ENCODE assay signal across 21 cellular contexts in the genomic region with DNA sequence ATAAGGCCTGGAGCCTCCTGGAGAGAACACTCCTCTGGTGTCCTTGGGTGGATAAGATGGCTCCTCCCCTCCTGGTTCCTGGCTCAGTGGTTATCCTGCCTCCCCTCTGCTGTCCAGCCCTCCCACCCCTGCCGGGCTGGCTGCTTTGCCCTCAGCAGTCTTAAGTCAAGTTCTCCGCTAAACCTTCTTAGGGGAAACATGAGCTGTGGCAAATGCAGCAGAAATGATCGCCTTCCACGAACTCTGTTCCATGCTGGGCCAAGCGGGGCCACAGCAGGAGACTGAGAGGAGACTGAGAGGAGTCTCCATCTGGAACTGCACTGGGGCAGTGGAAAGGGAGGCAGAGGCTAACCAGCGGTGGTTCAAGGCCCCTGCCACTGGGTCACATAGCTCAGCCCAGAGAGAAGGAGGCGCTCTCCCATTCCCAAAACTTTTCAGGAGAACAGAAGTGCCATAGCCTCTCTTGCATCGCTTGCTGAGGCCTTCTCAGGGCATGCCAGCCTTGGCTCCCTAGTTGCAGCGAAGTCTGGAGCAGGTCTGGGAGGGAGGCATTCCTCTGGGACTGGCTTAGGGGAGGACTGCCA. TPM values are rescaled to one million over a fixed set of nuclear protein-coding genes. Genes with fewer than 3 reads are reported as not detected.
A peak's percentile ranks its signal among the peaks of the same experiment; 100 is the strongest.
DNase-seq lines count a peak whose midpoint lies in the region; ATAC-seq, FAIRE-seq and TF ChIP-seq lines count a peak whose summit lies in the region.
"Had no signal": no experiment of that assay in that cellular context is flagged by ENCODE, and none has a peak within 500 bp of the region (broad histone marks: within the 10 kb centered on the region; RNA-seq: fewer than 3 reads in every experiment).

No MANE protein-coding gene starts in this region.

- DNase-seq in A549 (ENCODE audit: low read depth in 1 of 2, low spot score in 1 of 2) (no peak), NT2/D1 (ENCODE audit: low read depth, low spot score) (no peak), bronchial epithelial cell (ENCODE audit: low read depth) (peak; percentile 76), endothelial cell (ENCODE audit: low spot score) (no peak), HuH-7 (ENCODE audit: low spot score) (no peak), NCI-H187 treated with DMSO at 0.1 percent for 48 hours (lab: John Stamatoyannopoulos, UW) (no peak)
- DNase-seq: activated CD4-positive, alpha-beta T cell treated with anti-CD3 and anti-CD28 coated beads, Interleukin-2, amount 10 ng/mL, durations not matched to agents 24 days and 14 days; activated naive CD8-positive, alpha-beta T cell treated with anti-CD3 and anti-CD28 coated beads, Interleukin-2, amount 10 ng/mL, durations not matched to agents 7 days and 5 days; CD8-positive, alpha-beta memory T cell; effector memory CD8-positive, alpha-beta T cell; foreskin melanocyte; left lung; NCI-H1436 treated with DMSO at 0.1 percent for 48 hours; NCI-H446 treated with DMSO at 0.1 percent for 48 hours; psoas muscle; T1000 had no signal

- 81% methylated on average over 9 of the region's 9 CpGs for WGBS in A549 (ENCODE audit: missing lambda C conversion rate)

- H3K27me3 Mint-ChIP-seq in endothelial cell (ENCODE audit: unreplicated experiment): peaks cover 19% of the 10 kb centered on the region
- H3K27me3 Mint-ChIP-seq: activated CD4-positive, alpha-beta T cell treated with anti-CD3 and anti-CD28 coated beads, Interleukin-2, amount 10 ng/mL, durations not matched to agents 24 days and 14 days; stimulated activated naive CD8-positive, alpha-beta T cell treated with anti-CD3 and anti-CD28 coated beads, Interleukin-15, Interleukin-2, amounts not matched to agents 100 ng/mL and 50 ng/mL, for 24 hours had no signal

- H3K36me3 ChIP-seq in NT2/D1 (ENCODE audit: insufficient read depth, insufficient read length, low read length): peaks cover 9% of the 10 kb centered on the region
- peaks cover 10% of the 10 kb centered on the region for H3K36me3 ChIP-seq in bronchial epithelial cell (ENCODE audit: control insufficient read depth, insufficient read depth, low read length)
- H3K36me3 ChIP-seq in muscle layer of colon (ENCODE audit: insufficient read depth, low read length): no peaks in the 10 kb centered on the region
- H3K36me3 ChIP-seq: left lung, SJSA1 had no signal

- H3K27ac ChIP-seq in A549 (peak overlapping the region; percentile 96 to 97), muscle layer of colon (ENCODE audit: low read depth, low read length) (peak overlapping the region; percentile 89)
- H3K27ac ChIP-seq: left lung, psoas muscle, SJSA1 had no signal

- TF ChIP-seq RAD21 in A549 (conservative IDR thresholded peaks at IDR 0.05 in 1 of 2, IDR thresholded peaks at IDR 0.05 in 1 of 2): no peak

- no peak for TF ChIP-seq EP300 in A549 (IDR thresholded peaks at IDR 0.05)

- ATAC-seq in A549: peak; percentile 2 to 4; a peak in 4 of 6 replicates
- ATAC-seq in GM21423 (IDR thresholded peaks at IDR 0.05; ENCODE audit: unreplicated experiment): no peak
- ATAC-seq: effector memory CD8-positive, alpha-beta T cell; GM12878; psoas muscle had no signal

- no peaks in the 10 kb centered on the region for H3K27me3 ChIP-seq in NT2/D1 (ENCODE audit: insufficient read depth, insufficient read length)
- no peaks in the 10 kb centered on the region for H3K27me3 ChIP-seq in bronchial epithelial cell (ENCODE audit: control insufficient read depth, insufficient read depth, low read length)
- no peaks in the 10 kb centered on the region for H3K27me3 ChIP-seq in muscle layer of colon (ENCODE audit: control insufficient read depth in 1 of 2, insufficient read depth in 2 of 2, low read length in 2 of 2)
- H3K27me3 ChIP-seq: left lung, SJSA1 had no signal

- peaks cover 5% of the 10 kb centered on the region for H3K9me3 Mint-ChIP-seq in endothelial cell (ENCODE audit: unreplicated experiment)
- H3K9me3 Mint-ChIP-seq: activated CD4-positive, alpha-beta T cell treated with anti-CD3 and anti-CD28 coated beads, Interleukin-2, amount 10 ng/mL, durations not matched to agents 24 days and 14 days; activated naive CD8-positive, alpha-beta T cell treated with anti-CD3 and anti-CD28 coated beads, Interleukin-2, amount 10 ng/mL, durations not matched to agents 7 days and 5 days; effector memory CD8-positive, alpha-beta T cell; stimulated activated naive CD8-positive, alpha-beta T cell treated with anti-CD3 and anti-CD28 coated beads, Interleukin-15, Interleukin-2, amounts not matched to agents 100 ng/mL and 50 ng/mL, for 24 hours had no signal

- H3K4me3 ChIP-seq in A549 (no peak overlapping the region), NT2/D1 (ENCODE audit: insufficient read length, low read depth) (no peak overlapping the region), bronchial epithelial cell (ENCODE audit: low read depth, low read length) (no peak overlapping the region), muscle layer of colon (ENCODE audit: low read depth in 1 of 2, low read length in 2 of 2) (no peak overlapping the region)
- H3K4me3 ChIP-seq: GM12878, left lung, psoas muscle, SJSA1 had no signal

- CTCF ChIA-PET in A549 (lab: Yijun Ruan, JAX): interaction anchor here (1.0 to 15.5 kb wide), 13 partner anchors 12 to 111 kb away, joined by 3 to 379 read pairs (median 24); partner anchors contain the start of genes GJD3 and IGFBP4

- peaks cover 9% of the 10 kb centered on the region for H3K36me3 Mint-ChIP-seq in endothelial cell (ENCODE audit: low read depth, unreplicated experiment)

- peak overlapping the region; percentile 2; the same call in 2 of the 3 replicates for H3K4me2 ChIP-seq in A549

- H3K27ac Mint-ChIP-seq in endothelial cell (ENCODE audit: unreplicated experiment): no peak overlapping the region
- H3K27ac Mint-ChIP-seq: activated CD4-positive, alpha-beta T cell treated with anti-CD3 and anti-CD28 coated beads, Interleukin-2, amount 10 ng/mL, durations not matched to agents 24 days and 14 days; activated naive CD8-positive, alpha-beta T cell treated with anti-CD3 and anti-CD28 coated beads, Interleukin-2, amount 10 ng/mL, durations not matched to agents 7 days and 5 days; stimulated activated naive CD8-positive, alpha-beta T cell treated with anti-CD3 and anti-CD28 coated beads, Interleukin-15, Interleukin-2, amounts not matched to agents 100 ng/mL and 50 ng/mL, for 24 hours had no signal

- POLR2A ChIA-PET in A549 (lab: Yijun Ruan, JAX): interaction anchor here (0.6 to 4.6 kb wide), 5 partner anchors 9 to 91 kb away, joined by 3 to 53 read pairs (median 26); no protein-coding TSS in a partner anchor

- H3K4me1 ChIP-seq in A549: peaks cover 83% of the 10 kb centered on the region
- H3K4me1 ChIP-seq in NT2/D1 (ENCODE audit: insufficient read depth, insufficient read length): peaks cover 22% of the 10 kb centered on the region
- H3K4me1 ChIP-seq in muscle layer of colon (ENCODE audit: insufficient read depth, low read length): peaks cover 54% of the 10 kb centered on the region
- H3K4me1 ChIP-seq: psoas muscle had no signal

- TF ChIP-seq CTCF in A549 (IDR thresholded peaks at IDR 0.05) (no peak), bronchial epithelial cell (IDR thresholded peaks at IDR 0.05; ENCODE audit: insufficient read depth, low read length, severe bottlenecking) (no peak), endothelial cell (IDR thresholded peaks at IDR 0.05; ENCODE audit: unreplicated experiment) (no peak)

- peaks cover 3% of the 10 kb centered on the region for H3K4me1 Mint-ChIP-seq in endothelial cell (ENCODE audit: unreplicated experiment)

- H3K9ac ChIP-seq in NT2/D1 (ENCODE audit: insufficient read length, low read depth) (peak overlapping the region; percentile 24), muscle layer of colon (ENCODE audit: low read length) (no peak overlapping the region)

- H3K4me3 Mint-ChIP-seq in endothelial cell (ENCODE audit: unreplicated experiment): no peak overlapping the region
- H3K4me3 Mint-ChIP-seq: activated CD4-positive, alpha-beta T cell treated with anti-CD3 and anti-CD28 coated beads, Interleukin-2, amount 10 ng/mL, durations not matched to agents 24 days and 14 days; activated naive CD8-positive, alpha-beta T cell treated with anti-CD3 and anti-CD28 coated beads, Interleukin-2, amount 10 ng/mL, durations not matched to agents 7 days and 5 days; CD8-positive, alpha-beta memory T cell; effector memory CD8-positive, alpha-beta T cell; stimulated activated naive CD8-positive, alpha-beta T cell treated with anti-CD3 and anti-CD28 coated beads, Interleukin-15, Interleukin-2, amounts not matched to agents 100 ng/mL and 50 ng/mL, for 24 hours had no signal

- FAIRE-seq in A549 (lab: Jason Lieb, UNC) (peak; percentile 18), bronchial epithelial cell (lab: Jason Lieb, UNC) (no peak)
- FAIRE-seq: GM12878 had no signal

- 0 out of 2 replicates have a peak, but pooled peaks have one; percentile 5 for TF ChIP-seq POLR2A in A549 (IDR thresholded peaks at IDR 0.05; ENCODE audit: low read length)

- H3K9me3 ChIP-seq in A549 (no peaks in the 10 kb centered on the region), NT2/D1 (ENCODE audit: insufficient read depth, low read length) (peaks cover 18% of the 10 kb centered on the region), muscle layer of colon (ENCODE audit: low read length) (no peaks in the 10 kb centered on the region)
- H3K9me3 ChIP-seq: left lung, psoas muscle, SJSA1 had no signal

RNA-seq across cellular contexts. Expression of gene TNS4, which starts 26.9 kb away (rescaled TPM):
- polyA plus RNA-seq in A549 (2011; rRNA removed): 24.2 and 45.9 TPM in 2 replicates
- polyA plus RNA-seq in A549 (2012; cell fraction: cytosol; rRNA removed): 18.0 and 30.2 TPM in 2 replicates
- 83.8 and 125 TPM in 2 replicates for polyA plus RNA-seq in A549 (2012; cell fraction: nucleus; rRNA removed)
- polyA plus RNA-seq in A549 (2017; fragmentation: RNase III; extraction: RNeasy Plus Mini Kit Qiagen cat#74134 plus additional on column Dnase treatment): 61.6 to 75.9 TPM (median 73.5 TPM) in 3 replicates
- polyA minus RNA-seq in A549 (2011; rRNA and poly(A)+ RNA removed): 62.8 and 79.7 TPM in 2 replicates
- total RNA-seq in bronchial epithelial cell: 22.0 and 27.1 TPM in 2 replicates
- total RNA-seq in endothelial cell (ENCODE audit: unreplicated experiment): 0.08 TPM
- total RNA-seq: SJSA1 had no signal

RNA-seq across cellular contexts. Expression of gene IGFBP4, which starts 31.3 kb away (rescaled TPM):
- polyA plus RNA-seq in A549 (2011; rRNA removed) (1,080 and 1,577 TPM in 2 replicates), A549 (2017; fragmentation: RNase III; extraction: RNeasy Plus Mini Kit Qiagen cat#74134 plus additional on column Dnase treatment) (1,501 to 1,941 TPM (median 1,829 TPM) in 3 replicates)
- polyA plus RNA-seq in A549 (2012; cell fraction: cytosol; rRNA removed): 1,069 and 1,422 TPM in 2 replicates
- 982 and 1,044 TPM in 2 replicates for polyA plus RNA-seq in A549 (2012; cell fraction: nucleus; rRNA removed)
- polyA minus RNA-seq in A549 (2011; rRNA and poly(A)+ RNA removed): 1,444 and 1,452 TPM in 2 replicates
- total RNA-seq in bronchial epithelial cell (17.3 and 21.9 TPM in 2 replicates), endothelial cell (ENCODE audit: unreplicated experiment) (1,531 TPM)

RNA-seq across cellular contexts. Expression of gene TOP2A, which starts 56.8 kb away (rescaled TPM):
- polyA plus RNA-seq in A549 (2011; rRNA removed) (273 and 416 TPM in 2 replicates), A549 (2017; fragmentation: RNase III; extraction: RNeasy Plus Mini Kit Qiagen cat#74134 plus additional on column Dnase treatment) (210 to 241 TPM (median 226 TPM) in 3 replicates)
- polyA plus RNA-seq in A549 (2012; cell fraction: cytosol; rRNA removed): 78.4 and 82.0 TPM in 2 replicates
- polyA plus RNA-seq in A549 (2012; cell fraction: nucleus; rRNA removed): 75.2 and 121 TPM in 2 replicates
- polyA minus RNA-seq in A549 (2011; rRNA and poly(A)+ RNA removed): 83.1 and 83.3 TPM in 2 replicates
- total RNA-seq in bronchial epithelial cell (0.79 and 2.0 TPM in 2 replicates), endothelial cell (ENCODE audit: unreplicated experiment) (28.3 TPM)

Comparison
In these comparisons a context has a peak if more than half of its experiments do, and no peak if none do; other contexts are left out.
1. RNA of gene TNS4, which starts 26.9 kb away (total RNA-seq): 22.0 to 27.1 TPM in bronchial epithelial cell; 0.08 TPM in endothelial cell (single experiment); every median in the first group is over 10 times any median in the second.
2. RNA of gene IGFBP4, which starts 31.3 kb away (total RNA-seq): 1,531 TPM in endothelial cell (single experiment); 17.3 to 21.9 TPM in bronchial epithelial cell; every median in the first group is over 10 times any median in the second.